ENCODE assay signal across 29 cellular contexts in the genomic region with DNA sequence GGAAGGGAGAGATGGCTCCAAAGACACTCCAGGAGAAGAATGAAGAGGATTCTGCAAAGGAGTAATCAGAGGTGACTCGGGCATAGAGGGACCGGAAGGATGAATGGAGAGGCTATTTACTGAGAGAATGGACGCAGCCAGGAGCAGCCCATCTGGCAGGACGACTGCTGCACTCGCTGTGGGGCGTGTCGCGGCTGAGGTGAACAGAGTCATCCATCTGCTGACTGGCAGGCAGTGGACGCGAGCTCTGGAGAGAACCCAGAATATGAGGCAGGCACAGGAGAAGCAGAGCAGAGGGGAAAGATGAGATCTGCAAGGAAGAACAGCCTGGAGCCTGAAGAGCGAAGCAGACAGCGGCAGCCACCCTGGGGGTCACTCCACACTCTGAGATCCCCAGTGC. TPM values are rescaled to one million over a fixed set of nuclear protein-coding genes. Genes with fewer than 3 reads are reported as not detected.
DNase-seq lines count a peak whose midpoint lies in the region; ATAC-seq and TF ChIP-seq lines count a peak whose summit lies in the region.
"Had no signal": no experiment of that assay in that cellular context is flagged by ENCODE, and none has a peak within 500 bp of the region (broad histone marks: within the 10 kb centered on the region; RNA-seq: fewer than 3 reads in every experiment).

No MANE protein-coding gene starts in this region.

- no peaks in the 10 kb centered on the region for H3K36me3 ChIP-seq in endodermal cell (ENCODE audit: control insufficient read depth, insufficient read depth, low read length)
- H3K36me3 ChIP-seq: lower lobe of right lung, stomach, tibial nerve had no signal

- no peak overlapping the region for H3K4me3 ChIP-seq in endodermal cell (ENCODE audit: low read length)
- H3K4me3 ChIP-seq: A549, GM23338, lower lobe of right lung, stomach, tibial nerve had no signal

- H3K4me3 Mint-ChIP-seq in endodermal cell, result no peak overlapping the region
- H3K4me3 Mint-ChIP-seq: activated CD4-positive, alpha-beta T cell treated with anti-CD3 and anti-CD28 coated beads for 36 hours; activated CD8-positive, alpha-beta T cell treated with anti-CD3 and anti-CD28 coated beads, Interleukin-2, amount 10 ng/mL, durations not matched to agents 7 days and 5 days; CD4-positive, alpha-beta T cell; central memory CD8-positive, alpha-beta T cell; GM23338; natural killer cell treated with Interleukin-12 subunit alpha and Interleukin-12 subunit beta and Interleukin-15 and Interleukin-18, amount 100 ng/mL, for 72 hours; T-helper 17 cell had no signal

- no peaks in the 10 kb centered on the region for H3K9me3 Mint-ChIP-seq in endodermal cell
- H3K9me3 Mint-ChIP-seq: CD4-positive, alpha-beta T cell; central memory CD8-positive, alpha-beta T cell; GM23338; natural killer cell treated with Interleukin-12 subunit alpha and Interleukin-12 subunit beta and Interleukin-15 and Interleukin-18, amount 100 ng/mL, for 72 hours had no signal

- DNase-seq in NCI-H748 (lab: John Stamatoyannopoulos, UW; ENCODE audit: unreplicated experiment) (peak; percentile 48), NCI-H748 treated with DMSO at 0.1 percent for 48 hours (lab: John Stamatoyannopoulos, UW) (no peak), M059J (ENCODE audit: low read depth) (peak; percentile 24), endodermal cell (peak; percentile 36), omental fat pad (ENCODE audit: low spot score) (no peak), H4 (ENCODE audit: low spot score) (no peak), RKO (ENCODE audit: low spot score) (no peak)
- DNase-seq in stimulated activated CD4-positive, alpha-beta T cell treated with anti-CD3 and anti-CD28 coated beads, Interleukin-15, amount 100 ng/mL, for 24 hours, result no peak
- DNase-seq: activated CD4-positive, alpha-beta T cell treated with anti-CD3 and anti-CD28 coated beads for 36 hours; activated CD8-positive, alpha-beta T cell treated with anti-CD3 and anti-CD28 coated beads, Interleukin-2, amount 10 ng/mL, durations not matched to agents 7 days and 5 days; activated gamma-delta T cell; AML-193; CD4-positive, alpha-beta T cell; dermis blood vessel endothelial cell; lower lobe of right lung; NCI-H1436 treated with DMSO at 0.1 percent for 48 hours; NCI-H2171 treated with DMSO at 0.1 percent for 48 hours; NCI-H524 treated with DMSO at 0.1 percent for 48 hours; stimulated activated CD4-positive, alpha-beta T cell treated with anti-CD3 and anti-CD28 coated beads, Interleukin-2, amount 100 ng/mL, for 24 hours; stomach; T-helper 17 cell had no signal

- WGBS in endodermal cell (ENCODE audit: insufficient coverage in 1 of 2, insufficient read length in 1 of 2), 2 experiments, result 84 to 95% methylated on average over 7 to 12 of the region's 12 CpGs

- H3K4me1 Mint-ChIP-seq in endodermal cell, result peaks cover 13% of the 10 kb centered on the region
- H3K4me1 Mint-ChIP-seq: activated CD4-positive, alpha-beta T cell treated with anti-CD3 and anti-CD28 coated beads for 36 hours; central memory CD8-positive, alpha-beta T cell had no signal

- no peaks in the 10 kb centered on the region for H3K9me3 ChIP-seq in endodermal cell (ENCODE audit: control insufficient read depth, low read length)
- H3K9me3 ChIP-seq: A549, lower lobe of right lung, stomach, tibial nerve had no signal

- no peaks in the 10 kb centered on the region for H3K36me3 Mint-ChIP-seq in endodermal cell (ENCODE audit: low read depth)
- H3K36me3 Mint-ChIP-seq: natural killer cell treated with Interleukin-12 subunit alpha and Interleukin-12 subunit beta and Interleukin-15 and Interleukin-18, amount 100 ng/mL, for 72 hours had no signal

- no peak for TF ChIP-seq CTCF in endodermal cell (conservative IDR thresholded peaks at IDR 0.05)
- TF ChIP-seq CTCF in omental fat pad (IDR thresholded peaks at IDR 0.05), result no peak

- peaks cover 1% of the 10 kb centered on the region for H3K27me3 Mint-ChIP-seq in endodermal cell (ENCODE audit: insufficient read depth)
- H3K27me3 Mint-ChIP-seq: CD4-positive, alpha-beta T cell had no signal

- ATAC-seq in omental fat pad (ENCODE audit: low FRiP score), result peak; percentile 20
- ATAC-seq: A549; activated CD4-positive, alpha-beta T cell treated with anti-CD3 and anti-CD28 coated beads for 36 hours; activated CD8-positive, alpha-beta T cell treated with anti-CD3 and anti-CD28 coated beads, Interleukin-2, amount 10 ng/mL, durations not matched to agents 7 days and 5 days; GM23338; lower lobe of right lung; natural killer cell treated with Interleukin-12 subunit alpha and Interleukin-12 subunit beta and Interleukin-15 and Interleukin-18, amount 100 ng/mL, for 72 hours; SK-N-SH treated with all-trans-retinoic acid at 6 μM for 48 hours; T-helper 17 cell had no signal

- no peak overlapping the region for H3K27ac Mint-ChIP-seq in endodermal cell
- H3K27ac Mint-ChIP-seq: activated CD4-positive, alpha-beta T cell treated with anti-CD3 and anti-CD28 coated beads for 36 hours; activated CD8-positive, alpha-beta T cell treated with anti-CD3 and anti-CD28 coated beads, Interleukin-2, amount 10 ng/mL, durations not matched to agents 7 days and 5 days; CD4-positive, alpha-beta T cell; GM23338; natural killer cell treated with Interleukin-12 subunit alpha and Interleukin-12 subunit beta and Interleukin-15 and Interleukin-18, amount 100 ng/mL, for 72 hours; T-helper 17 cell had no signal

- peaks cover 3% of the 10 kb centered on the region for H3K4me1 ChIP-seq in endodermal cell (ENCODE audit: control insufficient read depth, insufficient read depth, low read length)
- H3K4me1 ChIP-seq: lower lobe of right lung had no signal

- no peak overlapping the region for H3K9ac ChIP-seq in endodermal cell (ENCODE audit: extremely low read depth, low read length, poor library complexity, severe bottlenecking)

- H3K27me3 ChIP-seq in endodermal cell (ENCODE audit: control insufficient read depth, insufficient read depth, low read length, poor library complexity, severe bottlenecking), result no peaks in the 10 kb centered on the region
- H3K27me3 ChIP-seq: tibial nerve had no signal

- no peak overlapping the region for H3K27ac ChIP-seq in endodermal cell (ENCODE audit: low read depth, low read length)
- H3K27ac ChIP-seq: A549, lower lobe of right lung, RWPE1, stomach, tibial nerve had no signal

RNA-seq across cellular contexts. Expression of a gene that starts 16.4 kb away (rescaled TPM):
- total RNA-seq in M059J (2014; rRNA removed; shearing (Covaris generic)), result 2.4 and 4.1 TPM in 2 replicates
- total RNA-seq in endodermal cell (under 1 TPM in 1 of 2 donors, not detected in 1; 0.77 TPM), omental fat pad (10 to 100 TPM in 3 of 4 donors, 1 to 10 TPM in 1; 2.2 to 43.1 (median 34.3) TPM)
- polyA plus RNA-seq in endodermal cell (2013, experiment 1 of 2), result 0.28 TPM
- polyA plus RNA-seq in endodermal cell (2013, experiment 2 of 2), result 0.54 TPM
- total RNA-seq in H4 (2014; rRNA removed; shearing (Covaris generic)), result 3.1 and 3.2 TPM in 2 replicates
- total RNA-seq: activated CD4-positive, alpha-beta T cell treated with anti-CD3 and anti-CD28 coated beads for 36 hours; activated CD8-positive, alpha-beta T cell treated with anti-CD3 and anti-CD28 coated beads, Interleukin-2, amount 10 ng/mL, durations not matched to agents 7 days and 5 days; CD4-positive, alpha-beta T cell; mononuclear cell; natural killer cell treated with Interleukin-12 subunit alpha and Interleukin-12 subunit beta and Interleukin-15 and Interleukin-18, amount 100 ng/mL, for 72 hours; T-helper 17 cell had no signal

Comparison
In these comparisons a context has a peak if more than half of its experiments do, and no peak if none do; other contexts are left out.
1. DNase-seq: peak in NCI-H748 (single experiment), M059J (single experiment) and endodermal cell (single experiment); none in NCI-H748 treated with DMSO at 0.1 percent for 48 hours (single experiment), omental fat pad (single experiment), H4 (single experiment), RKO (single experiment) and stimulated activated CD4-positive, alpha-beta T cell treated with anti-CD3 and anti-CD28 coated beads, Interleukin-15, amount 100 ng/mL, for 24 hours (single experiment).